Comparison of ENCODE assay signal across 9 cellular contexts in genomic region chr19:53977991-53978731, GRCh38. TPM values are rescaled to one million over a fixed set of nuclear protein-coding genes. Genes with fewer than 3 reads are reported as not detected.
DNase-seq lines count a peak whose midpoint lies in the region; ATAC-seq lines count a peak whose summit lies in the region.
"Had no signal": no experiment of that assay in that cellular context is flagged by ENCODE, and none has a peak within 500 bp of the region (broad histone marks: within the 10 kb centered on the region; RNA-seq: fewer than 3 reads in every experiment).

No MANE protein-coding gene starts in this region.

- peak overlapping the region; percentile 70 to 84 for H3K4me3 Mint-ChIP-seq in activated T-cell treated with anti-CD3 and anti-CD28 coated beads, Interleukin-2, amount 50 U/mL, for 72 hours

- peak; percentile 58 to 67 for ATAC-seq in activated T-cell treated with anti-CD3 and anti-CD28 coated beads, Interleukin-2, amount 50 U/mL, for 72 hours (replicated peaks in 1 of 2)

- H3K4me2 ChIP-seq in neuronal stem cell (ENCODE audit: insufficient read depth, low read length, poor library complexity, severe bottlenecking): peak overlapping the region; percentile 63

- H3K9me3 Mint-ChIP-seq in activated T-cell treated with anti-CD3 and anti-CD28 coated beads, Interleukin-2, amount 50 U/mL, for 72 hours: peaks cover 0 to 2% of the 10 kb centered on the region in 2 donors

- H4K91ac ChIP-seq in neuronal stem cell (ENCODE audit: low read depth, low read length, poor library complexity): no peak overlapping the region

- DNase-seq in activated CD4-positive, alpha-beta T cell treated with anti-CD3 and anti-CD28 coated beads for 1 hour: peak; percentile 12
- no peak for DNase-seq in activated CD4-positive, alpha-beta T cell treated with anti-CD3 and anti-CD28 coated beads for 4 hours
- peak; percentile 68 to 75 for DNase-seq in activated T-cell treated with anti-CD3 and anti-CD28 coated beads, Interleukin-2, amount 50 U/mL, for 72 hours
- DNase-seq in globus pallidus (ENCODE audit: low spot score) (peak; percentile 68), neuronal stem cell (ENCODE audit: low spot score) (peak; percentile 98), ACHN (no peak), NCI-H2107 treated with DMSO at 0.1 percent for 48 hours (lab: John Stamatoyannopoulos, UW; ENCODE audit: unreplicated experiment) (no peak), cortex of kidney (lab: John Stamatoyannopoulos, UW) (no peak)

- no peak overlapping the region for H3K23ac ChIP-seq in neuronal stem cell (ENCODE audit: low read depth, low read length, poor library complexity)

- H3K4me3 ChIP-seq in neuronal stem cell (ENCODE audit: low read length in 2 of 2): peak overlapping the region in 1 of 2 donors; percentile 80

- H3K27me3 Mint-ChIP-seq in activated T-cell treated with anti-CD3 and anti-CD28 coated beads, Interleukin-2, amount 50 U/mL, for 72 hours (ENCODE audit: low read depth): peaks cover 54% of the 10 kb centered on the region

- peaks cover 0 to 27% (median 6%) of the 10 kb centered on the region in 3 experiments for H3K27me3 ChIP-seq in neuronal stem cell (ENCODE audit: control insufficient read depth in 3 of 3, insufficient read depth in 3 of 3, low read depth in 1 of 3, low read length in 3 of 3)

- no peak overlapping the region for H2BK15ac ChIP-seq in neuronal stem cell (ENCODE audit: low read length)

- H3K27ac ChIP-seq in neuronal stem cell (replicated peaks; ENCODE audit: low read length): no peak overlapping the region
- H3K27ac ChIP-seq: C4-2B had no signal

- H3K9me3 ChIP-seq in neuronal stem cell (replicated peaks in 1 of 2; ENCODE audit: control insufficient read depth in 2 of 2, insufficient read depth in 1 of 2, low read depth in 1 of 2, low read length in 2 of 2): no peaks in the 10 kb centered on the region

- no peak overlapping the region for H3K14ac ChIP-seq in neuronal stem cell (ENCODE audit: low read length)

- H3K36me3 ChIP-seq in neuronal stem cell (replicated peaks in 1 of 2; ENCODE audit: control insufficient read depth in 2 of 2, insufficient read depth in 2 of 2, low read length in 2 of 2): peaks cover 0 to 29% of the 10 kb centered on the region in 2 donors

- H2AFZ ChIP-seq in neuronal stem cell (ENCODE audit: low read length): no peak overlapping the region

- H3K4me1 Mint-ChIP-seq in activated T-cell treated with anti-CD3 and anti-CD28 coated beads, Interleukin-2, amount 50 U/mL, for 72 hours (ENCODE audit: low read depth): peaks cover 37% of the 10 kb centered on the region

- no peak overlapping the region for H2BK12ac ChIP-seq in neuronal stem cell (ENCODE audit: low read length)

- peak overlapping the region; percentile 90 for H3K18ac ChIP-seq in neuronal stem cell (ENCODE audit: low read length)

- H3K27ac Mint-ChIP-seq in activated T-cell treated with anti-CD3 and anti-CD28 coated beads, Interleukin-2, amount 50 U/mL, for 72 hours: no peak overlapping the region

- peaks cover 11 to 13% of the 10 kb centered on the region in 2 donors for H3K36me3 Mint-ChIP-seq in activated T-cell treated with anti-CD3 and anti-CD28 coated beads, Interleukin-2, amount 50 U/mL, for 72 hours (ENCODE audit: insufficient read depth in 2 of 2)

- H2AK5ac ChIP-seq in neuronal stem cell (ENCODE audit: low read depth, low read length): no peak overlapping the region

- H3K9ac ChIP-seq in neuronal stem cell (ENCODE audit: low read depth, low read length, poor library complexity): peak overlapping the region; percentile 78

- no peak overlapping the region for H2BK5ac ChIP-seq in neuronal stem cell (ENCODE audit: low read length)

- no CpG with 5 or more reads among the region's 54 CpGs for WGBS in neuronal stem cell (ENCODE audit: extremely low coverage in 2 of 2, insufficient read length in 2 of 2, insufficient replicate concordance in 1 of 2), 2 donors

- no peak overlapping the region for H2BK120ac ChIP-seq in neuronal stem cell (ENCODE audit: low read depth, low read length)

- H3K4ac ChIP-seq in neuronal stem cell (ENCODE audit: low read length): no peak overlapping the region

- in situ Hi-C loops in ACHN (cut with HindIII; ENCODE audit: low pct_ligation_motif_present, low pct_unique_long_range_greater_than_20kb, low sequenced_read_pairs): no loop called here

- H3K79me1 ChIP-seq in neuronal stem cell (ENCODE audit: low read depth, low read length): no peaks in the 10 kb centered on the region

- H4K8ac ChIP-seq in neuronal stem cell (ENCODE audit: low read depth, low read length): no peak overlapping the region

- H3K4me1 ChIP-seq in neuronal stem cell (ENCODE audit: control insufficient read depth in 2 of 2, insufficient read depth in 1 of 2, low read depth in 1 of 2, low read length in 2 of 2): peaks cover 1 to 8% of the 10 kb centered on the region in 2 donors

RNA-seq across cellular contexts. Expression of gene CACNG6, which starts 13.3 kb away (rescaled TPM):
- total RNA-seq in activated T-cell treated with anti-CD3 and anti-CD28 coated beads, Interleukin-2, amount 50 U/mL, for 72 hours: not detected
- polyA plus RNA-seq in neuronal stem cell (2013, experiment 1 of 2): 4.0 TPM
- polyA plus RNA-seq in neuronal stem cell (2013, experiment 2 of 2): 3.9 TPM

RNA-seq across cellular contexts. Expression of gene CACNG8, which starts 15.4 kb away (rescaled TPM):
- under 1 TPM in 1 of 2 donors, not detected in 1; 0.02 TPM for total RNA-seq in activated T-cell treated with anti-CD3 and anti-CD28 coated beads, Interleukin-2, amount 50 U/mL, for 72 hours
- polyA plus RNA-seq in neuronal stem cell (2013, experiment 1 of 2): 0.60 TPM
- polyA plus RNA-seq in neuronal stem cell (2013, experiment 2 of 2): 0.65 TPM

Comparison
In these comparisons a context has a peak if more than half of its experiments do, and no peak if none do; other contexts are left out.
1. DNase-seq: peak in activated CD4-positive, alpha-beta T cell treated with anti-CD3 and anti-CD28 coated beads for 1 hour (single experiment), activated T-cell treated with anti-CD3 and anti-CD28 coated beads, Interleukin-2, amount 50 U/mL, for 72 hours (2 of 2), globus pallidus (single experiment) and neuronal stem cell (single experiment); none in activated CD4-positive, alpha-beta T cell treated with anti-CD3 and anti-CD28 coated beads for 4 hours (0 of 2), ACHN (single experiment), NCI-H2107 treated with DMSO at 0.1 percent for 48 hours (single experiment) and cortex of kidney (single experiment).